In the genomic region with DNA sequence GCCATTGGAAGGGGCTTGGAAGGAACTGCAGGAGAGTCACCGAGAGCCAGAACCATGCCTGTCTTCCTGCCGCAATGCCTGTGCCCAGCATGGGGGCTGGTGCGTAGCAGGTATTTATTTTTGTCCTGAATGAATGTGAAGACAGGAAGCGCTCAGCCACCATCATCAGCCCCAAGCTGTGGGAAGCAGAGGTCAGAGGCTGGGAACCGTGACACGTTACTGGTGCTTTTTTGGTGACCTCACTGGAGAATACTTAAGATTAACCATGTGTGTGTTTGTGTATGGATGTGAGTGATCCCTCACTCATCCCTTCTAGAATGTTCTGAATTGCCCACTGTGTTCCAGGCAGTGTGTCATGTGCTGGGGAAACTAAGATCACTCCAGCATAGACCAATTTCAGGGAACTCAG, we compare ENCODE assay signal across 17 cellular contexts.
DNase-seq lines count a peak whose midpoint lies in the region; ATAC-seq lines count a peak whose summit lies in the region.
"Had no signal": no experiment of that assay in that cellular context is flagged by ENCODE, and none has a peak within 500 bp of the region (broad histone marks: within the 10 kb centered on the region; RNA-seq: fewer than 3 reads in every experiment).

No MANE protein-coding gene starts in this region.

- no peak overlapping the region for H3K4me3 Mint-ChIP-seq in activated naive CD8-positive, alpha-beta T cell
- no peak overlapping the region for H3K4me3 Mint-ChIP-seq in activated naive CD8-positive, alpha-beta T cell treated with anti-CD3 and anti-CD28 coated beads, Interleukin-2, amount 50 U/mL, for 24 hours
- H3K4me3 Mint-ChIP-seq in stimulated activated memory B cell treated with anti-CD40 and anti-IgM and Interleukin-4, amounts not matched to agents 10 μg/mL and 1 μg/mL and 100 μg/mL, for 72 hours = no peak overlapping the region
- H3K4me3 Mint-ChIP-seq: activated CD8-positive, alpha-beta memory T cell treated with anti-CD3 and anti-CD28 coated beads, Interleukin-2, amount 10 ng/mL, durations not matched to agents 7 days and 5 days; CD14-positive monocyte; stimulated activated naive CD8-positive, alpha-beta T cell treated with anti-CD3 and anti-CD28 coated beads, Interleukin-15, Interleukin-2, amounts not matched to agents 100 ng/mL and 50 ng/mL, for 24 hours had no signal

- no peaks in the 10 kb centered on the region for H3K36me3 Mint-ChIP-seq in activated naive CD8-positive, alpha-beta T cell
- H3K36me3 Mint-ChIP-seq in activated naive CD8-positive, alpha-beta T cell treated with anti-CD3 and anti-CD28 coated beads, Interleukin-2, amount 50 U/mL, for 24 hours (ENCODE audit: low read depth) = peaks cover 6% of the 10 kb centered on the region
- peaks cover 42% of the 10 kb centered on the region for H3K36me3 Mint-ChIP-seq in stimulated activated memory B cell treated with anti-CD40 and anti-IgM and Interleukin-4, amounts not matched to agents 10 μg/mL and 1 μg/mL and 100 μg/mL, for 72 hours

- peak overlapping the region; percentile 25 for H3K27ac Mint-ChIP-seq in activated naive CD8-positive, alpha-beta T cell
- no peak overlapping the region for H3K27ac Mint-ChIP-seq in activated naive CD8-positive, alpha-beta T cell treated with anti-CD3 and anti-CD28 coated beads, Interleukin-2, amount 50 U/mL, for 24 hours
- H3K27ac Mint-ChIP-seq in stimulated activated memory B cell treated with anti-CD40 and anti-IgM and Interleukin-4, amounts not matched to agents 10 μg/mL and 1 μg/mL and 100 μg/mL, for 72 hours = no peak overlapping the region
- H3K27ac Mint-ChIP-seq: activated CD8-positive, alpha-beta memory T cell treated with anti-CD3 and anti-CD28 coated beads, Interleukin-2, amount 10 ng/mL, durations not matched to agents 7 days and 5 days had no signal

- H3K27me3 Mint-ChIP-seq in activated naive CD8-positive, alpha-beta T cell = no peaks in the 10 kb centered on the region
- H3K27me3 Mint-ChIP-seq in activated naive CD8-positive, alpha-beta T cell treated with anti-CD3 and anti-CD28 coated beads, Interleukin-2, amount 50 U/mL, for 24 hours = no peaks in the 10 kb centered on the region
- no peaks in the 10 kb centered on the region for H3K27me3 Mint-ChIP-seq in stimulated activated memory B cell treated with anti-CD40 and anti-IgM and Interleukin-4, amounts not matched to agents 10 μg/mL and 1 μg/mL and 100 μg/mL, for 72 hours
- H3K27me3 Mint-ChIP-seq: activated CD8-positive, alpha-beta memory T cell treated with anti-CD3 and anti-CD28 coated beads, Interleukin-2, amount 10 ng/mL, durations not matched to agents 7 days and 5 days; stimulated activated naive CD8-positive, alpha-beta T cell treated with anti-CD3 and anti-CD28 coated beads, Interleukin-15, Interleukin-2, amounts not matched to agents 100 ng/mL and 50 ng/mL, for 24 hours had no signal

- intact Hi-C loops in posterior vena cava (cut with DNase I) = no loop called here

- ATAC-seq in activated naive CD8-positive, alpha-beta T cell treated with anti-CD3 and anti-CD28 coated beads, Interleukin-2, amount 50 U/mL, for 24 hours = no peak
- ATAC-seq in stimulated activated memory B cell treated with anti-CD40 and anti-IgM and Interleukin-4, amounts not matched to agents 10 μg/mL and 1 μg/mL and 100 μg/mL, for 72 hours = no peak
- ATAC-seq: activated CD8-positive, alpha-beta memory T cell treated with anti-CD3 and anti-CD28 coated beads, Interleukin-2, amount 10 ng/mL, durations not matched to agents 7 days and 5 days had no signal

- H3K9me3 Mint-ChIP-seq in activated naive CD8-positive, alpha-beta T cell (ENCODE audit: low read depth) = no peaks in the 10 kb centered on the region
- H3K9me3 Mint-ChIP-seq in activated naive CD8-positive, alpha-beta T cell treated with anti-CD3 and anti-CD28 coated beads, Interleukin-2, amount 50 U/mL, for 24 hours = peaks cover 9% of the 10 kb centered on the region
- no peaks in the 10 kb centered on the region for H3K9me3 Mint-ChIP-seq in stimulated activated memory B cell treated with anti-CD40 and anti-IgM and Interleukin-4, amounts not matched to agents 10 μg/mL and 1 μg/mL and 100 μg/mL, for 72 hours
- H3K9me3 Mint-ChIP-seq: stimulated activated naive CD8-positive, alpha-beta T cell treated with anti-CD3 and anti-CD28 coated beads, Interleukin-15, Interleukin-2, amounts not matched to agents 100 ng/mL and 50 ng/mL, for 24 hours had no signal

- peaks cover 17% of the 10 kb centered on the region for H3K4me1 Mint-ChIP-seq in activated naive CD8-positive, alpha-beta T cell (ENCODE audit: low read depth)
- peaks cover 33% of the 10 kb centered on the region for H3K4me1 Mint-ChIP-seq in activated naive CD8-positive, alpha-beta T cell treated with anti-CD3 and anti-CD28 coated beads, Interleukin-2, amount 50 U/mL, for 24 hours
- H3K4me1 Mint-ChIP-seq in stimulated activated memory B cell treated with anti-CD40 and anti-IgM and Interleukin-4, amounts not matched to agents 10 μg/mL and 1 μg/mL and 100 μg/mL, for 72 hours = peaks cover 61% of the 10 kb centered on the region
- H3K4me1 Mint-ChIP-seq: CD14-positive monocyte had no signal

- DNase-seq in activated naive CD8-positive, alpha-beta T cell treated with anti-CD3 and anti-CD28 coated beads, Interleukin-2, amount 50 U/mL, for 24 hours = no peak
- peak; percentile 71 for DNase-seq in M059J (ENCODE audit: low read depth)
- DNase-seq in fibroblast of gingiva (ENCODE audit: low read depth) = peak; percentile 38
- peak; percentile 49 for DNase-seq in posterior vena cava (ENCODE audit: low spot score)
- no peak for DNase-seq in foreskin melanocyte
- DNase-seq in 8988T = no peak
- DNase-seq: activated CD8-positive, alpha-beta memory T cell treated with anti-CD3 and anti-CD28 coated beads, Interleukin-2, amount 10 ng/mL, durations not matched to agents 7 days and 5 days; effector CD8-positive, alpha-beta T cell; NCI-H1092 treated with DMSO at 0.1 percent for 48 hours; NCI-H526 treated with DMSO at 0.1 percent for 48 hours; posterior cingulate gyrus; SIG-M5; stimulated activated CD4-positive, alpha-beta T cell treated with anti-CD3 and anti-CD28 coated beads, Interleukin-4, amount 100 ng/mL, for 1 hour had no signal

Comparison
In these comparisons a context has a peak if more than half of its experiments do, and no peak if none do; other contexts are left out.
1. DNase-seq: peak in M059J (single experiment), fibroblast of gingiva (single experiment) and posterior vena cava (single experiment); none in activated naive CD8-positive, alpha-beta T cell treated with anti-CD3 and anti-CD28 coated beads, Interleukin-2, amount 50 U/mL, for 24 hours (single experiment), foreskin melanocyte (single experiment) and 8988T (single experiment).